In genomic region chr1:248858891-248859889, GRCh38 we compare ENCODE assay signal across 1 cellular context.
TF ChIP-seq lines count a peak whose summit lies in the region.

TSS of gene ZNF692 (minus strand) at chr1:248859085. CDS start at chr1:248858309, 776 bp downstream.

TF ChIP-seq in HepG2, 621 proteins besides CTCF, POLR2A, EP300 and RAD21 (continued from another document and continues in another):
- TF ChIP-seq GRHL1 (CRISPR knock-in tag; conservative IDR thresholded peaks at IDR 0.05) (no peak), HMG20A (CRISPR knock-in tag; IDR thresholded peaks at IDR 0.05; ENCODE audit: borderline replicate concordance) (no peak), RFX1 (IDR thresholded peaks at IDR 0.05) (no peak), CENPX (CRISPR knock-in tag; IDR thresholded peaks at IDR 0.05) (no peak), ZNF207 (IDR thresholded peaks at IDR 0.05; ENCODE audit: borderline replicate concordance) (no peak), PRDM15 (CRISPR knock-in tag; IDR thresholded peaks at IDR 0.05) (peak; percentile 82; the same call in 1 of the 2 replicates), ZNF740 (CRISPR knock-in tag; IDR thresholded peaks at IDR 0.05) (0 out of 2 replicates have a peak, but pooled peaks have one; percentile 13), ZBTB37 (CRISPR knock-in tag; IDR thresholded peaks at IDR 0.05) (no peak), HNF1B (CRISPR knock-in tag; IDR thresholded peaks at IDR 0.05) (no peak), HHEX (CRISPR knock-in tag; IDR thresholded peaks at IDR 0.05) (no peak), NPAS2 (CRISPR knock-in tag; IDR thresholded peaks at IDR 0.05; ENCODE audit: borderline replicate concordance) (no peak), ATF6 (CRISPR knock-in tag; conservative IDR thresholded peaks at IDR 0.05) (no peak), ARHGAP35 (CRISPR knock-in tag; IDR thresholded peaks at IDR 0.05; ENCODE audit: borderline replicate concordance) (no peak), IRF1 (CRISPR knock-in tag; IDR thresholded peaks at IDR 0.05; ENCODE audit: low read depth) (no peak), NFRKB (IDR thresholded peaks at IDR 0.05) (no peak), ZNF784 (CRISPR knock-in tag; IDR thresholded peaks at IDR 0.05; ENCODE audit: borderline replicate concordance) (no peak), YEATS2 (CRISPR knock-in tag; IDR thresholded peaks at IDR 0.05; ENCODE audit: borderline replicate concordance) (peak; percentile 80; the same call in 1 of the 2 replicates), NFIB (CRISPR knock-in tag; IDR thresholded peaks at IDR 0.05; ENCODE audit: borderline replicate concordance) (0 out of 2 replicates have a peak, but pooled peaks have one; percentile 7), MXD4 (CRISPR knock-in tag; IDR thresholded peaks at IDR 0.05) (0 out of 2 replicates have a peak, but pooled peaks have one; percentile 26), ZC3H4 (CRISPR knock-in tag; IDR thresholded peaks at IDR 0.05; ENCODE audit: borderline replicate concordance) (no peak; the same call in 1 of the 2 replicates), PAX8 (CRISPR knock-in tag; IDR thresholded peaks at IDR 0.05; ENCODE audit: borderline replicate concordance) (no peak), MTA3 (CRISPR knock-in tag; IDR thresholded peaks at IDR 0.05) (no peak), FOXJ3 (CRISPR knock-in tag; IDR thresholded peaks at IDR 0.05; ENCODE audit: borderline replicate concordance) (no peak; the same call in 1 of the 2 replicates), FOXK2 (IDR thresholded peaks at IDR 0.05) (no peak), ZNF550 (CRISPR knock-in tag; IDR thresholded peaks at IDR 0.05; ENCODE audit: borderline replicate concordance) (no peak), ARNT2 (CRISPR knock-in tag; IDR thresholded peaks at IDR 0.05; ENCODE audit: low read depth) (peak; percentile 67), NR3C1 (CRISPR knock-in tag; IDR thresholded peaks at IDR 0.05) (no peak), MTF1 (CRISPR knock-in tag; IDR thresholded peaks at IDR 0.05) (no peak), MED1 (CRISPR knock-in tag; IDR thresholded peaks at IDR 0.05) (no peak), ADNP (CRISPR knock-in tag; IDR thresholded peaks at IDR 0.05) (no peak), ZNF646 (CRISPR knock-in tag; IDR thresholded peaks at IDR 0.05) (no peak), ZNF432 (CRISPR knock-in tag; IDR thresholded peaks at IDR 0.05; ENCODE audit: borderline replicate concordance) (0 out of 2 replicates have a peak, but pooled peaks have one; percentile 37), ZSCAN12 (CRISPR knock-in tag; IDR thresholded peaks at IDR 0.05) (peak; percentile 55; the same call in 1 of the 2 replicates), ZNF781 (CRISPR knock-in tag; IDR thresholded peaks at IDR 0.05; ENCODE audit: borderline replicate concordance, not compliant biosample characterization) (peak; percentile 67), ZNF383 (CRISPR knock-in tag; IDR thresholded peaks at IDR 0.05; ENCODE audit: borderline replicate concordance) (no peak), TBL1XR1 (IDR thresholded peaks at IDR 0.05; ENCODE audit: borderline replicate concordance, low read length, partially characterized antibody) (no peak), CBX2 (IDR thresholded peaks at IDR 0.05; ENCODE audit: low read depth, low read length) (no peak), CBX2 (CRISPR knock-in tag; IDR thresholded peaks at IDR 0.05; ENCODE audit: low read depth) (0 out of 2 replicates have a peak, but pooled peaks have one; percentile 38), ZNF30 (CRISPR knock-in tag; IDR thresholded peaks at IDR 0.05) (peak; percentile 68; the same call in 1 of the 2 replicates), ZZZ3 (CRISPR knock-in tag; IDR thresholded peaks at IDR 0.05; ENCODE audit: borderline replicate concordance) (no peak; the same call in 1 of the 2 replicates), BATF2 (CRISPR knock-in tag; IDR thresholded peaks at IDR 0.05) (no peak)
